In genomic region chr11:107221743-107222142, GRCh38 we compare ENCODE assay signal across 29 cellular contexts.
"Had no signal": no experiment of that assay in that cellular context is flagged by ENCODE, and none has a peak within 500 bp of the region (broad histone marks: within the 10 kb centered on the region; RNA-seq: fewer than 3 reads in every experiment).

No MANE protein-coding gene starts in this region.

- H3K36me3 Mint-ChIP-seq: mesothelial cell of epicardium; naive B cell; natural killer cell; neural progenitor cell; stimulated activated naive B cell treated with anti-CD40 and anti-IgM and Interleukin-4, amounts not matched to agents 10 μg/mL and 1 μg/mL and 100 μg/mL, for 72 hours had no signal

- DNase-seq: heart left ventricle; islet precursor cell; mesendoderm; naive B cell; natural killer cell; nephron progenitor cell; occipital lobe; psoas muscle; stimulated activated CD4-positive, alpha-beta T cell treated with anti-CD3 and anti-CD28 coated beads, Interleukin-12 subunit alpha, Interleukin-12 subunit beta, amount 100 ng/mL, for 4 hours; stimulated activated CD4-positive, alpha-beta T cell treated with anti-CD3 and anti-CD28 coated beads, Interleukin-15, amount 100 ng/mL, for 24 hours; stimulated activated CD4-positive, alpha-beta T cell treated with anti-CD3 and anti-CD28 coated beads, Interleukin-2, amount 100 ng/mL, for 24 hours; stimulated activated CD4-positive, alpha-beta T cell treated with anti-CD3 and anti-CD28 coated beads, Interleukin-4, amount 100 ng/mL, for 1 hour; stimulated activated naive B cell treated with anti-CD40 and anti-IgM and Interleukin-4, amounts not matched to agents 10 μg/mL and 1 μg/mL and 100 μg/mL, for 72 hours; stimulated activated naive CD8-positive, alpha-beta T cell treated with anti-CD3 and anti-CD28 coated beads, Interleukin-15, Interleukin-2, amounts not matched to agents 100 U/mL and 50 U/mL, for 24 hours; stomach; testis; thyroid gland; transverse colon had no signal

- FAIRE-seq: urothelium cell line had no signal

- H3K36me3 ChIP-seq: heart left ventricle, neural progenitor cell, neutrophil, right atrium auricular region, stomach, thyroid gland, transverse colon, upper lobe of left lung had no signal

- H2AFZ ChIP-seq: neural progenitor cell, parathyroid adenoma had no signal

- H3K9ac ChIP-seq: neural progenitor cell, parathyroid adenoma had no signal

- H3K79me2 ChIP-seq: parathyroid adenoma had no signal

- H3K4me3 Mint-ChIP-seq: mesothelial cell of epicardium; naive B cell; natural killer cell; nephron progenitor cell; neural progenitor cell; stimulated activated naive B cell treated with anti-CD40 and anti-IgM and Interleukin-4, amounts not matched to agents 10 μg/mL and 1 μg/mL and 100 μg/mL, for 72 hours had no signal

- H3K27me3 ChIP-seq: heart left ventricle, neural progenitor cell, neutrophil, right atrium auricular region, stomach, testis, thyroid gland, transverse colon, upper lobe of left lung had no signal

- H3K4me1 Mint-ChIP-seq: naive B cell; natural killer cell; nephron progenitor cell; stimulated activated naive B cell treated with anti-CD40 and anti-IgM and Interleukin-4, amounts not matched to agents 10 μg/mL and 1 μg/mL and 100 μg/mL, for 72 hours had no signal

- H3K4me2 ChIP-seq: neural progenitor cell had no signal

- H3K9me3 ChIP-seq: heart left ventricle, neutrophil, psoas muscle, right atrium auricular region, stomach, testis, thyroid gland, transverse colon, upper lobe of left lung had no signal

- H3K27ac ChIP-seq: heart left ventricle, neural progenitor cell, neutrophil, parathyroid adenoma, psoas muscle, right atrium auricular region, skin epidermis, stomach, testis, thyroid gland, transverse colon, upper lobe of left lung had no signal

- H3K27ac Mint-ChIP-seq: mesothelial cell of epicardium; naive B cell; natural killer cell; nephron progenitor cell; neural progenitor cell; stimulated activated naive B cell treated with anti-CD40 and anti-IgM and Interleukin-4, amounts not matched to agents 10 μg/mL and 1 μg/mL and 100 μg/mL, for 72 hours had no signal

- H3K4me1 ChIP-seq: heart left ventricle, parathyroid adenoma, psoas muscle, right atrium auricular region, stomach, testis, thyroid gland, transverse colon, upper lobe of left lung had no signal

- H3K9me3 Mint-ChIP-seq: mesothelial cell of epicardium, nephron progenitor cell, neural progenitor cell had no signal

- H3K4me3 ChIP-seq: heart left ventricle, lung, neural progenitor cell, psoas muscle, right atrium auricular region, skin epidermis, stomach, testis, thyroid gland, transverse colon, upper lobe of left lung had no signal

- H3K27me3 Mint-ChIP-seq: naive B cell; stimulated activated naive B cell treated with anti-CD40 and anti-IgM and Interleukin-4, amounts not matched to agents 10 μg/mL and 1 μg/mL and 100 μg/mL, for 72 hours had no signal

- ATAC-seq: heart left ventricle; left lobe of liver; natural killer cell; psoas muscle; sciatic nerve; stimulated activated naive B cell treated with anti-CD40 and anti-IgM and Interleukin-4, amounts not matched to agents 10 μg/mL and 1 μg/mL and 100 μg/mL, for 72 hours; stimulated activated naive CD8-positive, alpha-beta T cell treated with anti-CD3 and anti-CD28 coated beads, Interleukin-15, Interleukin-2, amounts not matched to agents 100 U/mL and 50 U/mL, for 24 hours had no signal
